20 cellular contexts compared by ENCODE assay signal in the genomic region with DNA sequence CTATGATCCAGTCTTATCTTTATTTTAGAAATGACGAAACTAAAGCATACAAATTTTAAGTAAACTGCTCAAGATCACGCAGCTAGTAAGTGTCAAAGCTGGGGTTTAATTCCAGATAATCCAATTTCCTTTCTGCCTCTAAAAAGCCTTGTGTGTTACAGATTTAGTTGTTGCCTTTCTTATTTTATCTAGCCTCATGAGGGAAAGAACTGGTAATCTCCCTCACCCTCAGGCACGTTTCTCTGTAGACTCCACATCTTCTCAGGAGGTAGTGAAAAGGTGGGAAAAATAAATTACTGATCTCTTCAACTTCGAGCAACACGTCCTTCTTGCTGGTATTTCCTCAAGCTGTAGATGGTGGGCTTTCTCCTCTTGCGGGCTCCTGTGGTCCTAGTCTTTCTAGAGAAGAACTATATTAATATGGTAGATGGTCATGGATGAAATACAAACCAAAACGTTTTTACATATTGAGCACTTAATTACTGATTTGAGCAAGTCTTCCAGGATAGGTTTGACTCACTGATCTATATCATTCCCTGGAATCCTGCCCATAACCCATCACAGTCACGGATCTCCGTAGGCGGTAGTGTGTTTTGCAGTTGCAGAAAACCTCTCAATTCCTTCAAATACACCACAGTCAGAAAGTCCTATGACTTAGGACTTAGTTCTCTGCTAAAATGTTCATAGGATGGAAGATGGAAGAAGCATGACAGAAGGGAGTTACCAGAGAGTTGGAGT.
DNase-seq lines count a peak whose midpoint lies in the region; ATAC-seq and TF ChIP-seq lines count a peak whose summit lies in the region.
"Had no signal": no experiment of that assay in that cellular context is flagged by ENCODE, and none has a peak within 500 bp of the region (broad histone marks: within the 10 kb centered on the region; RNA-seq: fewer than 3 reads in every experiment).

No MANE protein-coding gene starts in this region.

- H2BK15ac ChIP-seq in IMR-90 (ENCODE audit: low read depth, low read length), result no peak overlapping the region
- H2BK15ac ChIP-seq in mesenchymal stem cell (ENCODE audit: low read depth, poor library complexity, severe bottlenecking), result no peak overlapping the region

- H2BK120ac ChIP-seq in IMR-90 (ENCODE audit: low read depth, low read length), result no peak overlapping the region
- H2BK120ac ChIP-seq in mesenchymal stem cell (ENCODE audit: low read depth, low read length), result no peak overlapping the region

- H4K5ac ChIP-seq in IMR-90 (ENCODE audit: low read depth, low read length), result no peak overlapping the region

- H3K18ac ChIP-seq in IMR-90 (ENCODE audit: low read depth, low read length) (no peak overlapping the region), mesenchymal stem cell (ENCODE audit: low read depth in 1 of 2, low read length in 2 of 2) (peak overlapping the region in 1 of 2 experiments; percentile 30)

- H3K9ac ChIP-seq in IMR-90 (ENCODE audit: low read depth, low read length) (no peak overlapping the region), mesenchymal stem cell (ENCODE audit: low read length) (no peak overlapping the region)

- H2BK12ac ChIP-seq in mesenchymal stem cell (ENCODE audit: low read length in 2 of 2), result no peak overlapping the region

- no peak overlapping the region for H2BK20ac ChIP-seq in IMR-90 (ENCODE audit: low read depth, low read length)

- H4K20me1 ChIP-seq in IMR-90 (ENCODE audit: insufficient read depth, low read length), result no peaks in the 10 kb centered on the region

- H4K8ac ChIP-seq in IMR-90 (ENCODE audit: low read depth in 2 of 2, low read length in 2 of 2) (no peak overlapping the region), mesenchymal stem cell (ENCODE audit: low read length) (no peak overlapping the region)

- no peaks in the 10 kb centered on the region for H3K9me1 ChIP-seq in IMR-90 (ENCODE audit: insufficient read depth, low read length)

- DNase-seq in A673 (ENCODE audit: low spot score), result peak; percentile 72
- peak; percentile 46 for DNase-seq in IMR-90
- peak; percentile 22 for DNase-seq in brain microvascular endothelial cell
- DNase-seq in mesenchymal stem cell, result peak; percentile 42
- no peak for DNase-seq in NCI-H1092 (lab: John Stamatoyannopoulos, UW)
- no peak for DNase-seq in NCI-H774 (lab: John Stamatoyannopoulos, UW)
- DNase-seq in cortex of kidney (lab: John Stamatoyannopoulos, UW), result no peak
- DNase-seq in midbrain (lab: John Stamatoyannopoulos, UW), result no peak
- DNase-seq: H7; KBM-7; NCI-H1092 treated with DMSO at 0.1 percent for 48 hours; NCI-H1436 treated with DMSO at 0.1 percent for 48 hours; NCI-H1930; NCI-H69; NK-92 treated with Interleukin-12 subunit alpha and Interleukin-12 subunit beta, amount 100 ng/mL, for 24 hours; Peyer's patch had no signal

- H2AK5ac ChIP-seq in IMR-90 (ENCODE audit: low read depth, low read length), result no peak overlapping the region; the same call in 1 of the 2 replicates
- H2AK5ac ChIP-seq in mesenchymal stem cell (ENCODE audit: low read length, severe bottlenecking), result no peak overlapping the region

- dilution Hi-C loops in IMR-90 (cut with HindIII; ENCODE audit: low sequenced_read_pairs, unreplicated experiment), result no loop called here

- ATAC-seq in IMR-90 (ENCODE audit: low read depth), result no peak
- ATAC-seq: GM12878, HepG2 had no signal

- in situ Hi-C loops in IMR-90 (cut with MboI; ENCODE audit: low sequenced_read_pairs), result no loop called here
- in situ Hi-C loops in brain microvascular endothelial cell (cut with HindIII; ENCODE audit: low pct_ligation_motif_present, low sequenced_read_pairs), result no loop called here

- no peaks in the 10 kb centered on the region for H3K36me3 ChIP-seq in A673 (ENCODE audit: insufficient read depth, low read length, poor library complexity, severe bottlenecking)
- no peaks in the 10 kb centered on the region for H3K36me3 ChIP-seq in IMR-90 (ENCODE audit: control insufficient read depth, insufficient read depth, low read length)
- H3K36me3 ChIP-seq in brain microvascular endothelial cell (replicated peaks), result no peaks in the 10 kb centered on the region
- no peaks in the 10 kb centered on the region for H3K36me3 ChIP-seq in mesenchymal stem cell (ENCODE audit: control insufficient read depth in 1 of 2, insufficient read depth in 2 of 2, low read depth in 1 of 2, low read length in 2 of 2)
- H3K36me3 ChIP-seq: Peyer's patch, SJSA1 had no signal

- TF ChIP-seq CTCF in A673 (conservative IDR thresholded peaks at IDR 0.05; ENCODE audit: low read depth, low read length), result no peak
- no peak for TF ChIP-seq CTCF in IMR-90 (conservative IDR thresholded peaks at IDR 0.05; ENCODE audit: low read depth, low read length)
- TF ChIP-seq CTCF in brain microvascular endothelial cell (IDR thresholded peaks at IDR 0.05; ENCODE audit: low read depth, low read length, missing control alignments), result no peak

- H2AFZ ChIP-seq in IMR-90 (replicated peaks; ENCODE audit: low read length, poor library complexity), result no peak overlapping the region
- no peak overlapping the region for H2AFZ ChIP-seq in mesenchymal stem cell (ENCODE audit: low read depth, low read length)

- H3K27me3 ChIP-seq in A673 (replicated peaks; ENCODE audit: insufficient read depth, low read depth, low read length, poor library complexity) (no peaks in the 10 kb centered on the region), IMR-90 (ENCODE audit: control insufficient read depth, insufficient read depth, low read length) (no peaks in the 10 kb centered on the region), brain microvascular endothelial cell (replicated peaks) (no peaks in the 10 kb centered on the region), mesenchymal stem cell (ENCODE audit: control insufficient read depth in 1 of 2, insufficient read depth in 1 of 2, low read length in 2 of 2) (no peaks in the 10 kb centered on the region)
- H3K27me3 ChIP-seq: Peyer's patch, SJSA1 had no signal

- H3K4me3 ChIP-seq in A673 (ENCODE audit: low read depth, low read length, poor library complexity, severe bottlenecking) (no peak overlapping the region), IMR-90 (ENCODE audit: insufficient read depth, low read depth, low read length) (no peak overlapping the region), brain microvascular endothelial cell (ENCODE audit: low read depth, low read length) (no peak overlapping the region), mesenchymal stem cell (ENCODE audit: insufficient read depth in 1 of 2, low read depth in 1 of 2, low read length in 2 of 2) (no peak overlapping the region)
- H3K4me3 ChIP-seq: GM12878, Peyer's patch, SJSA1 had no signal

- H2AK9ac ChIP-seq in IMR-90 (replicated peaks; ENCODE audit: low read depth, low read length, poor library complexity), result no peak overlapping the region

- no peak for TF ChIP-seq RAD21 in IMR-90 (IDR thresholded peaks at IDR 0.05; ENCODE audit: low read length)

- no CpG with 5 or more reads among the region's 10 CpGs for WGBS in IMR-90 (ENCODE audit: extremely low coverage in 2 of 2, insufficient read length in 1 of 2), 2 experiments
- 82% methylated on average over 10 of the region's 10 CpGs for WGBS in mesenchymal stem cell

- H3K27ac ChIP-seq in A673 (ENCODE audit: low read depth, low read length, poor library complexity, severe bottlenecking) (peak overlapping the region; percentile 74), IMR-90 (ENCODE audit: insufficient read depth, low read length) (no peak overlapping the region), brain microvascular endothelial cell (no peak overlapping the region), mesenchymal stem cell (ENCODE audit: low read length, poor library complexity, severe bottlenecking) (no peak overlapping the region)
- H3K27ac ChIP-seq: HL-60, Peyer's patch, SJSA1 had no signal

- H3K4me2 ChIP-seq in IMR-90 (ENCODE audit: low read depth, low read length), result no peak overlapping the region
- H3K4me2 ChIP-seq in mesenchymal stem cell (ENCODE audit: low read length, poor library complexity, severe bottlenecking), result no peak overlapping the region

- H3K4ac ChIP-seq in IMR-90 (ENCODE audit: low read depth, low read length), result no peak overlapping the region
- H3K4ac ChIP-seq in mesenchymal stem cell (ENCODE audit: low read depth in 1 of 2, low read length in 2 of 2), result no peak overlapping the region

- H4K91ac ChIP-seq in IMR-90 (ENCODE audit: insufficient read depth, low read depth, low read length) (no peak overlapping the region), mesenchymal stem cell (ENCODE audit: low read length) (no peak overlapping the region)

- no peak overlapping the region for H3K14ac ChIP-seq in IMR-90 (replicated peaks; ENCODE audit: low read depth, low read length)
- H3K14ac ChIP-seq in mesenchymal stem cell (ENCODE audit: low read length in 2 of 2), result no peak overlapping the region

- CTCF ChIA-PET in A673 (lab: Charles Lee) (no interaction called here), IMR-90 (lab: Yijun Ruan, JAX) (interaction anchor here (0.6 kb wide), 1 partner anchor 99 kb away, joined by 5 read pairs; no protein-coding TSS in a partner anchor)

- TF ChIP-seq POLR2A in IMR-90 (IDR thresholded peaks at IDR 0.05; ENCODE audit: low read depth, low read length), result no peak

- H3K23ac ChIP-seq in IMR-90 (ENCODE audit: low read depth, low read length) (no peak overlapping the region), mesenchymal stem cell (ENCODE audit: low read length in 2 of 2) (no peak overlapping the region)

- H3K56ac ChIP-seq in IMR-90 (ENCODE audit: extremely low read depth, insufficient read depth, low read length), result no peak overlapping the region; the same call in 1 of the 2 replicates

- H3K79me1 ChIP-seq in IMR-90 (ENCODE audit: low read depth in 1 of 2, low read length in 2 of 2), result no peaks in the 10 kb centered on the region; a peak in 1 of 4 replicates
- H3K79me1 ChIP-seq in mesenchymal stem cell (replicated peaks; ENCODE audit: low read length, poor library complexity, severe bottlenecking), result no peaks in the 10 kb centered on the region

- intact Hi-C loops in A673 (cut with micrococcal nuclease; ENCODE audit: unreplicated experiment) (loop anchor here (5.0 to 10.0 kb wide), 2 partner anchors 72 to 235 kb away; no protein-coding TSS in a partner anchor), IMR-90 (cut with micrococcal nuclease) (loop anchor here (5.0 kb wide), 1 partner anchor 402 kb away; no protein-coding TSS in a partner anchor)

- H3K9me3 ChIP-seq in A673 (ENCODE audit: low read depth, low read length, poor library complexity, severe bottlenecking) (no peaks in the 10 kb centered on the region), IMR-90 (ENCODE audit: control insufficient read depth, insufficient read depth, low read length) (no peaks in the 10 kb centered on the region), mesenchymal stem cell (ENCODE audit: control insufficient read depth, low read length) (no peaks in the 10 kb centered on the region)
- H3K9me3 ChIP-seq: Peyer's patch, SJSA1 had no signal

- H2BK5ac ChIP-seq in IMR-90 (ENCODE audit: low read depth, low read length, poor library complexity, severe bottlenecking), result no peak overlapping the region
- H2BK5ac ChIP-seq in mesenchymal stem cell (ENCODE audit: low read depth, low read length, poor library complexity, severe bottlenecking), result no peak overlapping the region

- no TSS peak for BruUV-seq in A673 (replicated peaks; lab: Mats Ljungman, UMichigan)
- BruUV-seq in IMR-90 (replicated peaks; lab: Mats Ljungman, UMichigan), result no TSS peak

- POLR2A ChIA-PET in A673 (lab: Charles Lee; ENCODE audit: low non-redundant PET), result no interaction called here
- POLR2A ChIA-PET in IMR-90 (lab: Charles Lee; ENCODE audit: unreplicated experiment), result no interaction called here

- H3K4me1 ChIP-seq in A673 (ENCODE audit: insufficient read depth, low read length, poor library complexity, severe bottlenecking), result peaks cover 45% of the 10 kb centered on the region
- H3K4me1 ChIP-seq in IMR-90 (ENCODE audit: control insufficient read depth, insufficient read depth, low read length), result peaks cover 7% of the 10 kb centered on the region
- no peaks in the 10 kb centered on the region for H3K4me1 ChIP-seq in mesenchymal stem cell (ENCODE audit: control insufficient read depth, insufficient read depth, low read depth, low read length)
- H3K4me1 ChIP-seq: Peyer's patch had no signal

Comparison
In these comparisons a context has a peak if more than half of its experiments do, and no peak if none do; other contexts are left out.
1. DNase-seq: peak in A673 (single experiment), IMR-90 (single experiment), brain microvascular endothelial cell (single experiment) and mesenchymal stem cell (single experiment); none in NCI-H1092 (single experiment), NCI-H774 (single experiment), cortex of kidney (single experiment) and midbrain (single experiment).